8 cellular contexts compared by ENCODE assay signal in the genomic region with DNA sequence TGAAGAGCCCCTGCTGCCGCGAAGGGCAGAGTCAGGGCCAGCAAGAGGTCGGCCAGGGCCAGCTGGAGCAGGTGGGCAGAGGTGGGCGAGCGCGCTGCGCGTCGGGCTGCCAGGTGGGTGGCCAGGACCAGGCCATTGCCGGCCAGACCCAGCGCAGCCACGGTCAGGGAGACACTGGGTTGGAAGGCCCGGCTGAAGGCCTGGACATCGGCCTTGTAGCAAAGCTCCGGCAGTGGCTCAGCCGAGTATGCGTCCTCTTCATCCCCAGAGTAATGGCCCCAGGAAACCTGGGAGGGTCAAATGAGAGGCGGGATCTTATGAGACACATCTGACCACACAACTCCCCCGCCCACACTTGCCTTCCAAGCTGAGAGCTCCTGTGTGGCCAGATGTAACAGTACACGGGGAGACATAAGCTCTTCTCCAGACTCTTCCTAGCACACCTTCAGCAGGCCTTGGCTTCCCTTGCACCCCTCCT. TPM values are rescaled to one million over a fixed set of nuclear protein-coding genes. Genes with fewer than 3 reads are reported as not detected.
DNase-seq lines count a peak whose midpoint lies in the region; ATAC-seq and TF ChIP-seq lines count a peak whose summit lies in the region.

No MANE protein-coding gene starts in this region.

- H3K4me1 ChIP-seq in heart left ventricle (peaks cover 2 to 78% (median 61%) of the 10 kb centered on the region in 12 donors), liver (ENCODE audit: control insufficient read depth in 4 of 4, insufficient read depth in 4 of 4, low read length in 3 of 4) (peaks cover 20 to 66% (median 37%) of the 10 kb centered on the region in 4 donors), uterus (peaks cover 3 to 17% of the 10 kb centered on the region in 2 donors)

- no peak overlapping the region for H3K9ac ChIP-seq in liver (ENCODE audit: low read depth in 1 of 2, low read length in 2 of 2)

- H3K9me3 Mint-ChIP-seq in activated naive CD8-positive, alpha-beta T cell treated with anti-CD3 and anti-CD28 coated beads, Interleukin-2, amount 10 ng/mL, durations not matched to agents 7 days and 5 days, result no peaks in the 10 kb centered on the region

- H3K4me1 Mint-ChIP-seq in activated naive CD8-positive, alpha-beta T cell treated with anti-CD3 and anti-CD28 coated beads, Interleukin-2, amount 10 ng/mL, durations not matched to agents 7 days and 5 days, result peaks cover 52% of the 10 kb centered on the region

- H3K9me3 ChIP-seq in heart left ventricle, result no peaks in the 10 kb centered on the region
- no peaks in the 10 kb centered on the region for H3K9me3 ChIP-seq in liver (ENCODE audit: control insufficient read depth in 4 of 4, low read length in 3 of 4)
- H3K9me3 ChIP-seq in uterus, result no peaks in the 10 kb centered on the region

- 39 to 49% (median 46%) methylated on average over 17 to 20 of the region's 20 CpGs for WGBS in heart left ventricle, 4 donors
- WGBS in liver, result 69% methylated on average over 20 of the region's 20 CpGs

- peaks cover 47% of the 10 kb centered on the region for H3K27me3 Mint-ChIP-seq in activated naive CD8-positive, alpha-beta T cell treated with anti-CD3 and anti-CD28 coated beads, Interleukin-2, amount 10 ng/mL, durations not matched to agents 7 days and 5 days

- H3K36me3 ChIP-seq in heart left ventricle, result peaks cover 0 to 8% (median 4%) of the 10 kb centered on the region in 9 donors
- no peaks in the 10 kb centered on the region for H3K36me3 ChIP-seq in liver (ENCODE audit: control insufficient read depth in 4 of 4, insufficient read depth in 3 of 4, low read depth in 1 of 4, low read length in 3 of 4)
- H3K36me3 ChIP-seq in uterus, result no peaks in the 10 kb centered on the region

- H3K4me3 ChIP-seq in heart left ventricle, result peak overlapping the region in 11 of 12 donors; percentile 35 to 97 (median 88)
- peak overlapping the region in 1 of 3 donors; percentile 51 for H3K4me3 ChIP-seq in liver (ENCODE audit: low read depth in 1 of 3, low read length in 3 of 3)
- H3K4me3 ChIP-seq in uterus, result peak overlapping the region; percentile 55 to 91

- ATAC-seq in heart left ventricle, result no peak
- no peak for ATAC-seq in activated naive CD8-positive, alpha-beta T cell treated with anti-CD3 and anti-CD28 coated beads, Interleukin-2, amount 10 ng/mL, durations not matched to agents 7 days and 5 days (ENCODE audit: low read depth)

- peak in 4 of 5 donors; percentile 42 to 72 (median 52) for DNase-seq in heart left ventricle
- DNase-seq in cardiac septum (ENCODE audit: low spot score), result no peak
- no peak for DNase-seq in activated naive CD8-positive, alpha-beta T cell treated with anti-CD3 and anti-CD28 coated beads, Interleukin-2, amount 10 ng/mL, durations not matched to agents 7 days and 5 days
- DNase-seq in uterus, result peak; percentile 66 to 73
- no peak for DNase-seq in activated CD8-positive, alpha-beta memory T cell treated with anti-CD3 and anti-CD28 coated beads, Interleukin-2, amount 50 U/mL, for 48 hours
- DNase-seq in SKM-1 (lab: John Stamatoyannopoulos, UW; ENCODE audit: unreplicated experiment), result no peak
- no peak for DNase-seq in SIG-M5 treated with dmso at 0.1 percent for 504 hours (lab: John Stamatoyannopoulos, UW; ENCODE audit: unreplicated experiment)

- TF ChIP-seq RAD21 in liver (IDR thresholded peaks at IDR 0.05), result no peak

- intact Hi-C loops in heart left ventricle (cut with DNase I) (loop anchor here in 3 of 10 donors (5.0 to 10.0 kb wide), 2 partner anchors 73 to 96 kb away; partner anchors contain the start of genes RETREG3 (in 3 of the 3) and TUBG1 (in 3 of the 3)), cardiac septum (cut with DNase I) (loop anchor here (5.0 kb wide), 1 partner anchor 67 kb away; the partner anchor contains the start of gene EZH1), uterus (cut with DNase I; ENCODE audit: low total_unique reads) (no loop called here)

- H3K4me3 Mint-ChIP-seq in activated naive CD8-positive, alpha-beta T cell treated with anti-CD3 and anti-CD28 coated beads, Interleukin-2, amount 10 ng/mL, durations not matched to agents 7 days and 5 days, result peak overlapping the region; percentile 65

- H3K27me3 ChIP-seq in heart left ventricle (peaks cover 0 to 22% (median 0%) of the 10 kb centered on the region in 9 donors), liver (ENCODE audit: control insufficient read depth in 4 of 4, insufficient read depth in 4 of 4, low read length in 3 of 4) (peaks cover 0 to 3% (median 0%) of the 10 kb centered on the region in 4 donors), uterus (no peaks in the 10 kb centered on the region)

- H3K27ac Mint-ChIP-seq in activated naive CD8-positive, alpha-beta T cell treated with anti-CD3 and anti-CD28 coated beads, Interleukin-2, amount 10 ng/mL, durations not matched to agents 7 days and 5 days, result peak overlapping the region; percentile 84

- no peak for TF ChIP-seq POLR2A in heart left ventricle (IDR thresholded peaks at IDR 0.05)
- peak in 1 of 2 donors; percentile 39 for TF ChIP-seq POLR2A in uterus (IDR thresholded peaks at IDR 0.05)

- H3K36me3 Mint-ChIP-seq in activated naive CD8-positive, alpha-beta T cell treated with anti-CD3 and anti-CD28 coated beads, Interleukin-2, amount 10 ng/mL, durations not matched to agents 7 days and 5 days, result peaks cover 1% of the 10 kb centered on the region

- peak overlapping the region; percentile 76 to 99 (median 96) for H3K27ac ChIP-seq in heart left ventricle
- H3K27ac ChIP-seq in liver (ENCODE audit: low read depth in 1 of 2, low read length in 2 of 2), result peak overlapping the region; percentile 67 to 82
- peak overlapping the region; percentile 96 to 97 for H3K27ac ChIP-seq in uterus

- TF ChIP-seq CTCF in heart left ventricle (IDR thresholded peaks at IDR 0.05) (no peak), liver (IDR thresholded peaks at IDR 0.05; ENCODE audit: low read depth, low read length, missing input control) (no peak), uterus (IDR thresholded peaks at IDR 0.05) (no peak)

- POLR2A ChIA-PET in activated naive CD8-positive, alpha-beta T cell treated with anti-CD3 and anti-CD28 coated beads, Interleukin-2, amount 10 ng/mL, durations not matched to agents 7 days and 5 days (lab: Charles Lee), result interaction anchor here (1.3 to 6.4 kb wide), 5 partner anchors 22 to 144 kb away, joined by 3 to 40 read pairs (median 6); partner anchors contain the start of genes BECN1, PSMC3IP, RETREG3 and TUBG1

TF ChIP-seq in liver, 16 proteins besides CTCF, POLR2A, EP300 and RAD21:
- TF ChIP-seq RXRA (IDR thresholded peaks at IDR 0.05) (no peak), SP1 (IDR thresholded peaks at IDR 0.05) (no peak), FOXA1 (IDR thresholded peaks at IDR 0.05) (no peak), TAF1 (conservative IDR thresholded peaks at IDR 0.05) (no peak)

RNA-seq across cellular contexts. Expression of gene CCR10, which starts 1.3 kb away (rescaled TPM):
- total RNA-seq in heart left ventricle (1 to 10 TPM; 1.2 to 3.1 (median 2.1) TPM), cardiac septum (1.2 TPM), liver (under 1 TPM; 0.05 to 0.42 TPM), uterus (10 to 100 TPM in 1 of 4 donors, 1 to 10 TPM in 1, under 1 TPM in 2; 0.26 to 17.9 (median 1.6) TPM)
- polyA plus RNA-seq in heart left ventricle (1 to 10 TPM; 1.1 to 2.1 TPM), liver (under 1 TPM; 0.17 to 0.44 TPM)
- under 1 TPM; 0.33 to 0.57 TPM for total RNA-seq in activated naive CD8-positive, alpha-beta T cell treated with anti-CD3 and anti-CD28 coated beads, Interleukin-2, amount 10 ng/mL, durations not matched to agents 7 days and 5 days

RNA-seq across cellular contexts. Expression of gene CNTNAP1, which starts 2.0 kb away (rescaled TPM):
- total RNA-seq in heart left ventricle (10 to 100 TPM in 1 of 9 donors, 1 to 10 TPM in 8; 1.3 to 17.9 (median 3.1) TPM), cardiac septum (7.0 TPM), liver (under 1 TPM; 0.70 to 0.75 TPM), uterus (10 to 100 TPM in 3 of 4 donors, 1 to 10 TPM in 1; 1.5 to 61.5 (median 26.5) TPM)
- polyA plus RNA-seq in heart left ventricle (1 to 10 TPM; 2.2 to 4.3 TPM), liver (under 1 TPM; 0.08 to 0.50 TPM)
- total RNA-seq in activated naive CD8-positive, alpha-beta T cell treated with anti-CD3 and anti-CD28 coated beads, Interleukin-2, amount 10 ng/mL, durations not matched to agents 7 days and 5 days, result 1 to 10 TPM; 3.6 to 4.6 TPM

RNA-seq across cellular contexts. Expression of gene PLEKHH3, which starts 3.6 kb away (rescaled TPM):
- total RNA-seq in heart left ventricle (10 to 100 TPM; 17.8 to 25.9 (median 23.6) TPM), cardiac septum (20.2 TPM), liver (1 to 10 TPM; 4.2 to 8.5 TPM), uterus (100 to 1,000 TPM in 1 of 4 donors, 10 to 100 TPM in 1, 1 to 10 TPM in 2; 2.9 to 102 (median 19.2) TPM)
- polyA plus RNA-seq in heart left ventricle (10 to 100 TPM; 19.5 to 19.9 TPM), liver (10 to 100 TPM in 1 of 2 donors, 1 to 10 TPM in 1; 7.4 to 10.3 TPM)
- 1 to 10 TPM in 1 of 2 experiments, under 1 TPM in 1; 0.94 to 1.8 TPM for total RNA-seq in activated naive CD8-positive, alpha-beta T cell treated with anti-CD3 and anti-CD28 coated beads, Interleukin-2, amount 10 ng/mL, durations not matched to agents 7 days and 5 days

RNA-seq across cellular contexts. Expression of gene TUBG2, which starts 21.3 kb away (rescaled TPM):
- total RNA-seq in heart left ventricle (10 to 100 TPM; 11.0 to 28.2 (median 16.7) TPM), cardiac septum (21.9 TPM), liver (1 to 10 TPM; 1.4 to 5.0 TPM), uterus (10 to 100 TPM in 3 of 4 donors, 1 to 10 TPM in 1; 9.7 to 60.7 (median 27.6) TPM)
- polyA plus RNA-seq in heart left ventricle (10 to 100 TPM in 1 of 2 donors, 1 to 10 TPM in 1; 8.6 to 15.3 TPM), liver (10 to 100 TPM in 1 of 2 donors, 1 to 10 TPM in 1; 5.0 to 10.8 TPM)
- 10 to 100 TPM; 17.0 to 19.2 TPM for total RNA-seq in activated naive CD8-positive, alpha-beta T cell treated with anti-CD3 and anti-CD28 coated beads, Interleukin-2, amount 10 ng/mL, durations not matched to agents 7 days and 5 days

Comparison
In these comparisons a context has a peak if more than half of its experiments do, and no peak if none do; other contexts are left out.
1. DNase-seq: peak in heart left ventricle (4 of 5) and uterus (2 of 2); none in cardiac septum (single experiment), activated naive CD8-positive, alpha-beta T cell treated with anti-CD3 and anti-CD28 coated beads, Interleukin-2, amount 10 ng/mL, durations not matched to agents 7 days and 5 days (single experiment), activated CD8-positive, alpha-beta memory T cell treated with anti-CD3 and anti-CD28 coated beads, Interleukin-2, amount 50 U/mL, for 48 hours (single experiment), SKM-1 (single experiment) and SIG-M5 treated with dmso at 0.1 percent for 504 hours (single experiment).
2. Peak in every context shown above with its lines, with median percentiles within 50 percentile points of each other: H3K27ac ChIP-seq.